In genomic region chr6:97040355-97040860, GRCh38 we compare ENCODE assay signal across 22 cellular contexts.
DNase-seq lines count a peak whose midpoint lies in the region; ATAC-seq lines count a peak whose summit lies in the region.
"Had no signal": no experiment of that assay in that cellular context is flagged by ENCODE, and none has a peak within 500 bp of the region (broad histone marks: within the 10 kb centered on the region; RNA-seq: fewer than 3 reads in every experiment).

No MANE protein-coding gene starts in this region.

- H3K9me3 Mint-ChIP-seq in natural killer cell treated with Interleukin-12 subunit alpha and Interleukin-12 subunit beta and Interleukin-15 and Interleukin-18, amount 100 ng/mL, for 72 hours: peaks cover 4% of the 10 kb centered on the region
- H3K9me3 Mint-ChIP-seq in activated CD4-positive, alpha-beta memory T cell treated with anti-CD3 and anti-CD28 coated beads, Interleukin-2, amount 10 ng/mL, durations not matched to agents 7 days and 5 days: no peaks in the 10 kb centered on the region
- H3K9me3 Mint-ChIP-seq: activated naive CD4-positive, alpha-beta T cell treated with anti-CD3 and anti-CD28 coated beads, Interleukin-2, amount 10 ng/mL, durations not matched to agents 7 days and 5 days; activated T-cell treated with anti-CD3 and anti-CD28 coated beads, Interleukin-2, amount 50 U/mL, for 72 hours had no signal

- POLR2A ChIA-PET in activated CD4-positive, alpha-beta memory T cell treated with anti-CD3 and anti-CD28 coated beads, Interleukin-2, amount 10 ng/mL, durations not matched to agents 7 days and 5 days (lab: Charles Lee): no interaction called here

- peaks cover 5% of the 10 kb centered on the region for H3K36me3 Mint-ChIP-seq in natural killer cell treated with Interleukin-12 subunit alpha and Interleukin-12 subunit beta and Interleukin-15 and Interleukin-18, amount 100 ng/mL, for 72 hours
- H3K36me3 Mint-ChIP-seq in activated CD4-positive, alpha-beta memory T cell treated with anti-CD3 and anti-CD28 coated beads, Interleukin-2, amount 10 ng/mL, durations not matched to agents 7 days and 5 days (ENCODE audit: low read depth): no peaks in the 10 kb centered on the region
- H3K36me3 Mint-ChIP-seq: activated CD8-positive, alpha-beta memory T cell treated with anti-CD3 and anti-CD28 coated beads, Interleukin-2, amount 10 ng/mL, durations not matched to agents 7 days and 5 days; activated naive CD4-positive, alpha-beta T cell treated with anti-CD3 and anti-CD28 coated beads, Interleukin-2, amount 10 ng/mL, durations not matched to agents 7 days and 5 days had no signal

- no peak for ATAC-seq in natural killer cell treated with Interleukin-12 subunit alpha and Interleukin-12 subunit beta and Interleukin-15 and Interleukin-18, amount 100 ng/mL, for 72 hours
- ATAC-seq in GM21576 (IDR thresholded peaks at IDR 0.05; ENCODE audit: unreplicated experiment): no peak
- ATAC-seq: activated CD8-positive, alpha-beta memory T cell treated with anti-CD3 and anti-CD28 coated beads, Interleukin-2, amount 10 ng/mL, durations not matched to agents 7 days and 5 days; activated T-cell treated with anti-CD3 and anti-CD28 coated beads, Interleukin-2, amount 50 U/mL, for 72 hours; left lobe of liver; right lobe of liver; stimulated activated naive B cell treated with anti-CD40 and anti-IgM and Interleukin-4, amounts not matched to agents 10 μg/mL and 1 μg/mL and 100 μg/mL, for 72 hours had no signal

- no peak overlapping the region for H3K4me3 Mint-ChIP-seq in natural killer cell treated with Interleukin-12 subunit alpha and Interleukin-12 subunit beta and Interleukin-15 and Interleukin-18, amount 100 ng/mL, for 72 hours
- H3K4me3 Mint-ChIP-seq in activated CD4-positive, alpha-beta memory T cell treated with anti-CD3 and anti-CD28 coated beads, Interleukin-2, amount 10 ng/mL, durations not matched to agents 7 days and 5 days: no peak overlapping the region
- H3K4me3 Mint-ChIP-seq: activated CD8-positive, alpha-beta memory T cell treated with anti-CD3 and anti-CD28 coated beads, Interleukin-2, amount 10 ng/mL, durations not matched to agents 7 days and 5 days; activated naive CD4-positive, alpha-beta T cell treated with anti-CD3 and anti-CD28 coated beads, Interleukin-2, amount 10 ng/mL, durations not matched to agents 7 days and 5 days; activated T-cell treated with anti-CD3 and anti-CD28 coated beads, Interleukin-2, amount 50 U/mL, for 72 hours; stimulated activated naive B cell treated with anti-CD40 and anti-IgM and Interleukin-4, amounts not matched to agents 10 μg/mL and 1 μg/mL and 100 μg/mL, for 72 hours had no signal

- peaks cover 7 to 11% of the 10 kb centered on the region in 2 donors for H3K27me3 Mint-ChIP-seq in natural killer cell treated with Interleukin-12 subunit alpha and Interleukin-12 subunit beta and Interleukin-15 and Interleukin-18, amount 100 ng/mL, for 72 hours
- no peaks in the 10 kb centered on the region for H3K27me3 Mint-ChIP-seq in activated CD4-positive, alpha-beta memory T cell treated with anti-CD3 and anti-CD28 coated beads, Interleukin-2, amount 10 ng/mL, durations not matched to agents 7 days and 5 days
- H3K27me3 Mint-ChIP-seq: activated CD8-positive, alpha-beta memory T cell treated with anti-CD3 and anti-CD28 coated beads, Interleukin-2, amount 10 ng/mL, durations not matched to agents 7 days and 5 days; progenitor cell of endocrine pancreas had no signal

- DNase-seq in COLO668 (lab: John Stamatoyannopoulos, UW; ENCODE audit: unreplicated experiment) (peak; percentile 13), DMS79 treated with DMSO at 0.1 percent for 48 hours (lab: John Stamatoyannopoulos, UW) (peak; percentile 38), NCI-H2107 treated with DMSO at 0.1 percent for 48 hours (lab: John Stamatoyannopoulos, UW; ENCODE audit: unreplicated experiment) (peak; percentile 91), NCI-H82 (lab: John Stamatoyannopoulos, UW) (peak; percentile 99), OCI-M1 (lab: John Stamatoyannopoulos, UW) (no peak)
- DNase-seq in natural killer cell treated with Interleukin-12 subunit alpha and Interleukin-12 subunit beta and Interleukin-15 and Interleukin-18, amount 100 ng/mL, for 72 hours (ENCODE audit: low spot score): no peak
- DNase-seq in activated CD4-positive, alpha-beta memory T cell treated with anti-CD3 and anti-CD28 coated beads, Interleukin-2, amount 10 ng/mL, durations not matched to agents 7 days and 5 days: no peak
- DNase-seq: activated CD4-positive, alpha-beta T cell treated with anti-CD3 and anti-CD28 coated beads for 48 hours; activated CD8-positive, alpha-beta memory T cell treated with anti-CD3 and anti-CD28 coated beads, Interleukin-2, amount 10 ng/mL, durations not matched to agents 7 days and 5 days; activated naive CD4-positive, alpha-beta T cell treated with anti-CD3 and anti-CD28 coated beads, Interleukin-2, amount 10 ng/mL, durations not matched to agents 7 days and 5 days; activated T-cell treated with anti-CD3 and anti-CD28 coated beads, Interleukin-2, amount 50 U/mL, for 72 hours; amygdala; Karpas-422; mesendoderm; Peyer's patch; right lobe of liver; SHP77 treated with DMSO at 0.1 percent for 48 hours; stimulated activated CD4-positive, alpha-beta T cell treated with anti-CD3 and anti-CD28 coated beads, Interleukin-4, amount 100 ng/mL, for 4 hours; stimulated activated naive B cell treated with anti-CD40 and anti-IgM and Interleukin-4, amounts not matched to agents 10 μg/mL and 1 μg/mL and 100 μg/mL, for 72 hours had no signal

- H3K4me1 Mint-ChIP-seq in natural killer cell treated with Interleukin-12 subunit alpha and Interleukin-12 subunit beta and Interleukin-15 and Interleukin-18, amount 100 ng/mL, for 72 hours (ENCODE audit: low read depth in 2 of 2): no peaks in the 10 kb centered on the region
- no peaks in the 10 kb centered on the region for H3K4me1 Mint-ChIP-seq in activated CD4-positive, alpha-beta memory T cell treated with anti-CD3 and anti-CD28 coated beads, Interleukin-2, amount 10 ng/mL, durations not matched to agents 7 days and 5 days
- H3K4me1 Mint-ChIP-seq: activated CD8-positive, alpha-beta memory T cell treated with anti-CD3 and anti-CD28 coated beads, Interleukin-2, amount 10 ng/mL, durations not matched to agents 7 days and 5 days; activated naive CD4-positive, alpha-beta T cell treated with anti-CD3 and anti-CD28 coated beads, Interleukin-2, amount 10 ng/mL, durations not matched to agents 7 days and 5 days; stimulated activated naive B cell treated with anti-CD40 and anti-IgM and Interleukin-4, amounts not matched to agents 10 μg/mL and 1 μg/mL and 100 μg/mL, for 72 hours had no signal

- CTCF ChIA-PET in activated CD4-positive, alpha-beta memory T cell treated with anti-CD3 and anti-CD28 coated beads, Interleukin-2, amount 10 ng/mL, durations not matched to agents 7 days and 5 days (lab: Charles Lee): no interaction called here

- H3K27ac Mint-ChIP-seq in natural killer cell treated with Interleukin-12 subunit alpha and Interleukin-12 subunit beta and Interleukin-15 and Interleukin-18, amount 100 ng/mL, for 72 hours: no peak overlapping the region
- no peak overlapping the region for H3K27ac Mint-ChIP-seq in activated CD4-positive, alpha-beta memory T cell treated with anti-CD3 and anti-CD28 coated beads, Interleukin-2, amount 10 ng/mL, durations not matched to agents 7 days and 5 days
- H3K27ac Mint-ChIP-seq: activated CD8-positive, alpha-beta memory T cell treated with anti-CD3 and anti-CD28 coated beads, Interleukin-2, amount 10 ng/mL, durations not matched to agents 7 days and 5 days; activated naive CD4-positive, alpha-beta T cell treated with anti-CD3 and anti-CD28 coated beads, Interleukin-2, amount 10 ng/mL, durations not matched to agents 7 days and 5 days; activated T-cell treated with anti-CD3 and anti-CD28 coated beads, Interleukin-2, amount 50 U/mL, for 72 hours; progenitor cell of endocrine pancreas; stimulated activated naive B cell treated with anti-CD40 and anti-IgM and Interleukin-4, amounts not matched to agents 10 μg/mL and 1 μg/mL and 100 μg/mL, for 72 hours had no signal

Comparison
In these comparisons a context has a peak if more than half of its experiments do, and no peak if none do; other contexts are left out.
1. DNase-seq: peak in COLO668 (single experiment), DMS79 treated with DMSO at 0.1 percent for 48 hours (single experiment), NCI-H2107 treated with DMSO at 0.1 percent for 48 hours (single experiment) and NCI-H82 (single experiment); none in natural killer cell treated with Interleukin-12 subunit alpha and Interleukin-12 subunit beta and Interleukin-15 and Interleukin-18, amount 100 ng/mL, for 72 hours (single experiment), OCI-M1 (single experiment) and activated CD4-positive, alpha-beta memory T cell treated with anti-CD3 and anti-CD28 coated beads, Interleukin-2, amount 10 ng/mL, durations not matched to agents 7 days and 5 days (single experiment).